Comparison of ENCODE assay signal across 8 cellular contexts in the genomic region with DNA sequence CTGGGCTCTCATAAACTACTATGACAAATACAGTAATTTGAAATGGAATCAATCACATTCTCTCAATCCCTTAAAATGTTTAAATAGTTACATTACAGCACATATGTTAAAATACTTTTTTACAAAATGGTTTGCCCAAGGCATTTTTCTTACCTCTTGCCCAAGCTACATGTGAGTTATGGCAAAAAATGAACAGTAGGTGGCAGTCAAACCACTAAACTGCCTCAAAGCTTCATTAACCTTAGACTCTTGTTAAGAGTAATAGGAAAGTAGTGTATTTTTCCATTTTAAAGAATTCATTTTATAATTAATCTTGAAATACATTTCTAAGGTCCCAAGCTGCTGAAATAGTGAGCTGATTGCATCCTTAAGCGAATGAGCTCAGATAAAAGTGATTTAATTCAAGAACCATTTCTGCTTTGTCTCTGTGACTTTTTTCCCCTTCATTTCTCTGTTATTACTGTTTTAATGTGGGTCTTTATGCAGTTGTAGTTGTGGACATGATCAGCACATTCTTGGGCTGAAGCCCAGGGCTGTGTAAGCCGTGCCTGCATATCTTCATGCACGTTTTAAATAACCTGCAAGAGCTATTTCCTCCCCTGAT.
DNase-seq lines count a peak whose midpoint lies in the region; ATAC-seq and TF ChIP-seq lines count a peak whose summit lies in the region.

No MANE protein-coding gene starts in this region.

- no peak overlapping the region for H3K27ac ChIP-seq in AG04450 (ENCODE audit: low read depth, low read length)
- no peak overlapping the region for H3K27ac ChIP-seq in brain microvascular endothelial cell

- TF ChIP-seq CTCF in AG04450 (IDR thresholded peaks at IDR 0.05; ENCODE audit: low read depth, low read length) = peak; percentile 77
- peak; percentile 65 for TF ChIP-seq CTCF in brain microvascular endothelial cell (IDR thresholded peaks at IDR 0.05; ENCODE audit: low read depth, low read length, missing control alignments)

- H3K27me3 ChIP-seq in AG04450 (ENCODE audit: control insufficient read depth, insufficient read depth, low read length) (peaks cover 3% of the 10 kb centered on the region), brain microvascular endothelial cell (replicated peaks) (no peaks in the 10 kb centered on the region)

- CTCF ChIA-PET in AG04450 (lab: Charles Lee) = interaction anchor here (0.5 to 4.8 kb wide), 33 partner anchors 9 to 1075 kb away, joined by 3 to 135 read pairs (median 3); no protein-coding TSS in a partner anchor

- H3K4me3 ChIP-seq in AG04450 (ENCODE audit: low read depth, low read length) (no peak overlapping the region), brain microvascular endothelial cell (ENCODE audit: low read depth, low read length) (no peak overlapping the region)

- POLR2A ChIA-PET in AG04450 (lab: Yijun Ruan, JAX) = no interaction called here

- peak; percentile 72 for ATAC-seq in HG02885 (IDR thresholded peaks at IDR 0.05; ENCODE audit: poor library complexity, unreplicated experiment)

- in situ Hi-C loops in brain microvascular endothelial cell (cut with HindIII; ENCODE audit: low pct_ligation_motif_present, low sequenced_read_pairs) = no loop called here

- no peaks in the 10 kb centered on the region for H3K36me3 ChIP-seq in brain microvascular endothelial cell (replicated peaks)

- DNase-seq in AG04450 (ENCODE audit: low read depth, low spot score) = peak; percentile 49
- peak; percentile 4 for DNase-seq in GF-D8 (lab: John Stamatoyannopoulos, UW)
- peak; percentile 66 for DNase-seq in NCI-H460 (ENCODE audit: extremely low read depth, low read depth)
- peak; percentile 71 for DNase-seq in brain microvascular endothelial cell
- peak; percentile 61 for DNase-seq in islet precursor cell
- DNase-seq in superior temporal gyrus (ENCODE audit: extremely low spot score) = peak; percentile 91
- no peak for DNase-seq in activated CD8-positive, alpha-beta memory T cell treated with anti-CD3 and anti-CD28 coated beads, Interleukin-2, amount 50 U/mL, for 48 hours

- no peaks in the 10 kb centered on the region for H3K9me3 ChIP-seq in AG04450 (ENCODE audit: control insufficient read depth, insufficient read depth, low read length)
